8 cellular contexts compared by ENCODE assay signal in the genomic region with DNA sequence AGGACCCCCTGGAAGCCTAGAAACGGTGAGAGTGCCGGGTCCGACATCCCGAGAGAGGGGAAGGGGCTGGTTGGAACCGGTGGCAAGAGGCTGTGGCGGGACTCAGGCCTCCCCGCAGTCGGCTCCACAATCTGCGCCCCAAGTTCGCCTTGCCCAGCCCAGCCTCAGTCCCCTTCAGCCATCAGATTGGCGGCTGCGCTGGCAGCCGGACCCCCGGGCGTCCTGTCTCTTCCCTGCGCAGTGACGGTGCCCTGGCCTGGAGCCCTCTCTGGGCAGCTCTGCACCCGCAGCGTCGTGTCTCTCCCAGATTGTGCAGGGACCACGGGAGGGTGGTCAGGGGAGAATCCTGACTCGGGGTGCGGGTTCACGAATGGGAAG.
DNase-seq lines count a peak whose midpoint lies in the region; ATAC-seq and TF ChIP-seq lines count a peak whose summit lies in the region.

No MANE protein-coding gene starts in this region.

- no peaks in the 10 kb centered on the region for H3F3A ChIP-seq in MM.1S (ENCODE audit: insufficient read depth, low read length)

- no peaks in the 10 kb centered on the region; a peak in 1 of 20 replicates for H3K4me1 ChIP-seq in BLaER1 treated with 17β-estradiol and CSF1 and Interleukin-3, amounts not matched to agents 10 nM and 100 nM
- peaks cover 4 to 8% of the 10 kb centered on the region in 2 experiments for H3K4me1 ChIP-seq in neutrophil (ENCODE audit: control insufficient read depth in 1 of 2, insufficient read depth in 1 of 2, low read depth in 1 of 2, low read length in 1 of 2)
- H3K4me1 ChIP-seq in MM.1S (ENCODE audit: low read length), result no peaks in the 10 kb centered on the region

- H2AFZ ChIP-seq in MM.1S (ENCODE audit: low read length), result no peak overlapping the region

- peak overlapping the region; percentile 65 to 79 (median 72) for H3K4me3 ChIP-seq in BLaER1 treated with 17β-estradiol and CSF1 and Interleukin-3, amounts not matched to agents 10 nM and 100 nM
- peak overlapping the region; percentile 60 to 65 for H3K4me3 ChIP-seq in cardiac fibroblast (replicated peaks in 1 of 2; ENCODE audit: low read depth in 2 of 2, low read length in 2 of 2)
- peak overlapping the region; percentile 56 to 65 for H3K4me3 ChIP-seq in neutrophil (ENCODE audit: low read depth in 1 of 2, low read length in 1 of 2)
- no peak overlapping the region for H3K4me3 ChIP-seq in MM.1S (ENCODE audit: low read length)

- peak overlapping the region; percentile 67 to 85 (median 81) for H3K9ac ChIP-seq in BLaER1 treated with 17β-estradiol and CSF1 and Interleukin-3, amounts not matched to agents 10 nM and 100 nM
- H3K9ac ChIP-seq in MM.1S (ENCODE audit: low read length), result no peak overlapping the region

- peaks cover 51 to 83% (median 74%) of the 10 kb centered on the region in 11 experiments for H3K9me3 ChIP-seq in BLaER1 treated with 17β-estradiol and CSF1 and Interleukin-3, amounts not matched to agents 10 nM and 100 nM (replicated peaks in 1 of 11)
- H3K9me3 ChIP-seq in neutrophil, result no peaks in the 10 kb centered on the region
- H3K9me3 ChIP-seq in MM.1S (replicated peaks; ENCODE audit: insufficient read depth, low read length), result no peaks in the 10 kb centered on the region; the same call in 1 of the 2 replicates

- H4K20me1 ChIP-seq in BLaER1 treated with 17β-estradiol and CSF1 and Interleukin-3, amounts not matched to agents 10 nM and 100 nM, result no peaks in the 10 kb centered on the region
- H4K20me1 ChIP-seq in MM.1S (ENCODE audit: insufficient read depth, low read length), result no peaks in the 10 kb centered on the region

- H3K36me3 ChIP-seq in BLaER1 treated with 17β-estradiol and CSF1 and Interleukin-3, amounts not matched to agents 10 nM and 100 nM, result peaks cover 0 to 37% (median 15%) of the 10 kb centered on the region in 11 experiments; a peak in 13 of 22 replicates
- H3K36me3 ChIP-seq in neutrophil (no peaks in the 10 kb centered on the region), MM.1S (replicated peaks; ENCODE audit: insufficient read depth, low read length) (no peaks in the 10 kb centered on the region)

- peak overlapping the region in 10 of 11 experiments; percentile 49 to 79 (median 77); a peak in 19 of 22 replicates for H3K27ac ChIP-seq in BLaER1 treated with 17β-estradiol and CSF1 and Interleukin-3, amounts not matched to agents 10 nM and 100 nM
- H3K27ac ChIP-seq in neutrophil, result no peak overlapping the region
- no peak overlapping the region for H3K27ac ChIP-seq in MM.1S (ENCODE audit: low read length)

- TF ChIP-seq CTCF in cardiac fibroblast (IDR thresholded peaks at IDR 0.05; ENCODE audit: low read depth, low read length) (no peak), neutrophil (IDR thresholded peaks at IDR 0.05) (no peak), MM.1S (IDR thresholded peaks at IDR 0.05; ENCODE audit: low read length) (no peak)

- DNase-seq in cardiac fibroblast (ENCODE audit: low read depth in 2 of 2) (no peak), NCI-H748 treated with DMSO at 0.1 percent for 48 hours (lab: John Stamatoyannopoulos, UW) (no peak), MM.1S (no peak), hippocampal formation (lab: John Stamatoyannopoulos, UW) (no peak)

- no peaks in the 10 kb centered on the region for H3K27me3 ChIP-seq in BLaER1 treated with 17β-estradiol and CSF1 and Interleukin-3, amounts not matched to agents 10 nM and 100 nM
- H3K27me3 ChIP-seq in neutrophil (no peaks in the 10 kb centered on the region), MM.1S (replicated peaks; ENCODE audit: insufficient read depth, low read length) (no peaks in the 10 kb centered on the region)

- ATAC-seq in HG02642 (IDR thresholded peaks at IDR 0.05; ENCODE audit: poor library complexity, unreplicated experiment) (peak; percentile 31), HG03025 (IDR thresholded peaks at IDR 0.05; ENCODE audit: low FRiP score, unreplicated experiment) (no peak)

- peak overlapping the region; percentile 53 to 73 (median 66) for H3K4me2 ChIP-seq in BLaER1 treated with 17β-estradiol and CSF1 and Interleukin-3, amounts not matched to agents 10 nM and 100 nM
- no peak overlapping the region for H3K4me2 ChIP-seq in MM.1S (ENCODE audit: low read depth, low read length)

- H3K9me2 ChIP-seq in MM.1S (replicated peaks; ENCODE audit: insufficient read depth, low read length), result no peaks in the 10 kb centered on the region

- H3K79me2 ChIP-seq in MM.1S (ENCODE audit: low read length), result no peaks in the 10 kb centered on the region

Comparison
In these comparisons a context has a peak if more than half of its experiments do, and no peak if none do; other contexts are left out.
1. H3K27ac ChIP-seq: peak in BLaER1 treated with 17β-estradiol and CSF1 and Interleukin-3, amounts not matched to agents 10 nM and 100 nM (10 of 11); none in neutrophil (single experiment) and MM.1S (single experiment).